ENCODE assay signal across 8 cellular contexts in the genomic region with DNA sequence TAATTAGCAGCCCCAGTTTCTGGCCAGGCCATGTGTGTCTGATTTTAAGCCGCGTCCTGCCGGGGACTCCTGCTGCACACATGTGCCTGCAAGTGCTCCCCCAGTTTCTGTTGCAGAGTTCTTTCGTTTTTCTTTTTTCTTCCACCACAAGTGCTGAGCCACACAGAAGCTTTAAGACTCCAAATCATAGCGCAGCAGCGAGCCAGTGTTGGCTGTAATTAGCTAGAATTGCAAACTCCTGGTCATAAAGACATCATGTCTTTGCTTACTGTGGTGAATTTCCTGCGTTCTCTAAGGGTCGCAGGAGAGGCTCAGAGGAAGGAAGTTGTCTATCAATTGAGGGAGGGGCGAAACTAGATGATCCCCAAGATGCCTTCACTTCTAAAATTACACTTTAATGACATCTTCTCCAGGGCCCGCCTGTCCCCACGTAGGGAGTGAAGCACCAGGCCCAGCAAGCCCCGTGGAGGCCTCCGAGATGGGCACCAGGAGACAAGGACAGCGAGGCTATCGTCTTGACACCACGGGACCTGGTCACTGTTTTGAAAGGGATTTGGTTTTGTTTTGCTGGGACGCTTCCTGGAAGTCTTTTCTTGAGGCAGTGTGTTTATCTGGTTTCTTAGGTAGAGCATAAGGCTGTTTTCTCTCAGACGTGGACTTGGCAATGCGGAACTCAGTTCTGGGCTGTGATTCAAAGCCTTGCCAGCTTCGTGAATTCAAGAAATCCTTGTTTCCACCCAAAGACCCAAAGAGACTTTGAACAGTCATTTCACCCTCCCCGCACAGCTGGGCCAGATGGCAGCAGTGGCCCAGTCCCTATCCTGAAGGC.
DNase-seq lines count a peak whose midpoint lies in the region; ATAC-seq, FAIRE-seq and TF ChIP-seq lines count a peak whose summit lies in the region.

No MANE protein-coding gene starts in this region.

- no peak overlapping the region for H3K4ac ChIP-seq in H1 (replicated peaks; ENCODE audit: insufficient read length, low read depth, low read length)

- H3K4me2 ChIP-seq in OCI-LY7 (ENCODE audit: low read length) (peak overlapping the region; percentile 70), H1 (ENCODE audit: insufficient read depth in 1 of 2, low read depth in 2 of 2, low read length in 2 of 2) (no peak overlapping the region)

- peak overlapping the region; percentile 63; the same call in 1 of the 2 replicates for H4K8ac ChIP-seq in H1 (ENCODE audit: extremely low read depth, insufficient read depth, low read length)

- 87% methylated on average over 21 of the region's 21 CpGs; no CpG with 5 or more reads in 1 of the 2 experiments for WGBS in H1 (ENCODE audit: extremely low coverage in 1 of 2, insufficient coverage in 1 of 2, insufficient read length in 1 of 2, insufficient replicate concordance in 2 of 2, low coverage in 1 of 2, low lambda C conversion rate in 2 of 2, missing lambda C conversion rate in 1 of 2), 2 experiments
- WGBS in testis, 2 donors: 67 to 71% methylated on average over 21 of the region's 21 CpGs

- no peak overlapping the region for H3K14ac ChIP-seq in H1 (ENCODE audit: insufficient read length)

- POLR2A ChIA-PET in OCI-LY7 (lab: Charles Lee) (interaction anchor here (0.6 to 1.8 kb wide), 20 partner anchors 7 to 90 kb away, joined by 3 to 11 read pairs (median 4); no protein-coding TSS in a partner anchor), H1 (lab: Charles Lee; ENCODE audit: partially characterized antibody) (no interaction called here)

- no peak overlapping the region for H2BK5ac ChIP-seq in H1 (ENCODE audit: low read depth, low read length)

- peak overlapping the region; percentile 9; the same call in 1 of the 2 replicates for H3K4me3 ChIP-seq in GM08714 (ENCODE audit: low read length)
- peak overlapping the region; percentile 42 for H3K4me3 ChIP-seq in OCI-LY7 (ENCODE audit: low read depth, low read length, poor library complexity, severe bottlenecking)
- no peak overlapping the region for H3K4me3 ChIP-seq in H1 (ENCODE audit: extremely low read depth in 1 of 4, insufficient read depth in 2 of 4, low read depth in 3 of 4, low read length in 4 of 4)
- no peak overlapping the region for H3K4me3 ChIP-seq in testis

- CTCF ChIA-PET in OCI-LY7 (lab: Charles Lee; ENCODE audit: unreplicated experiment) (interaction anchor here (0.8 to 1.2 kb wide), 4 partner anchors 16 to 92 kb away, joined by 3 to 6 read pairs (median 3); no protein-coding TSS in a partner anchor), H1 (lab: Charles Lee; ENCODE audit: partially characterized antibody) (interaction anchor here (0.6 to 1.7 kb wide), 5 partner anchors 7 to 72 kb away, joined by 3 to 6 read pairs (median 3); a partner anchor contains a TSS)

- H3K36me3 ChIP-seq in OCI-LY7 (ENCODE audit: insufficient read depth, low read length) (peaks cover 6% of the 10 kb centered on the region; the same call in 1 of the 2 replicates), H1 (ENCODE audit: control insufficient read depth in 2 of 4, insufficient read depth in 4 of 4, low read length in 3 of 4) (peaks cover 0 to 3% (median 0%) of the 10 kb centered on the region in 4 experiments; a peak in 1 of 8 replicates), testis (ENCODE audit: low read depth, missing control alignments) (no peaks in the 10 kb centered on the region)

- H3K27me3 ChIP-seq in H1 (replicated peaks in 1 of 4; ENCODE audit: control insufficient read depth in 3 of 4, extremely low read depth in 1 of 4, insufficient read depth in 3 of 4, low read length in 3 of 4) (no peaks in the 10 kb centered on the region), testis (no peaks in the 10 kb centered on the region)

- no peak overlapping the region for H2BK20ac ChIP-seq in H1 (ENCODE audit: low read length)

- no peaks in the 10 kb centered on the region for H3K9me2 ChIP-seq in OCI-LY7 (ENCODE audit: insufficient read depth, low read length)

- peak overlapping the region; percentile 34; the same call in 1 of the 2 replicates for H2AFZ ChIP-seq in OCI-LY7 (ENCODE audit: low read length)
- H2AFZ ChIP-seq in H1 (ENCODE audit: low read length): no peak overlapping the region

- H3K79me2 ChIP-seq in OCI-LY7 (ENCODE audit: insufficient read depth, low read depth, low read length): peaks cover 13% of the 10 kb centered on the region; the same call in 1 of the 2 replicates
- no peaks in the 10 kb centered on the region for H3K79me2 ChIP-seq in H1 (ENCODE audit: control insufficient read depth in 1 of 2, insufficient read depth in 2 of 2, low read length in 2 of 2)

- peak overlapping the region; percentile 74 for H3K27ac ChIP-seq in OCI-LY7 (ENCODE audit: low read depth, low read length, poor library complexity, severe bottlenecking)
- no peak overlapping the region for H3K27ac ChIP-seq in H1 (ENCODE audit: low read depth, low read length)
- H3K27ac ChIP-seq in testis: no peak overlapping the region

- H3K23ac ChIP-seq in H1 (ENCODE audit: insufficient read length): no peak overlapping the region

- H2BK15ac ChIP-seq in H1 (ENCODE audit: low read length): no peak overlapping the region

- intact Hi-C loops in OCI-LY7 (cut with micrococcal nuclease; ENCODE audit: unreplicated experiment) (no loop called here), testis (cut with DNase I; ENCODE audit: low total_unique reads) (no loop called here)

- no peak for TF ChIP-seq RAD21 in H1 (IDR thresholded peaks at IDR 0.05 in 1 of 2, conservative IDR thresholded peaks at IDR 0.05 in 1 of 2; ENCODE audit: low read depth in 2 of 2, low read length in 2 of 2)

- peak; percentile 63 for DNase-seq in OCI-LY7 (ENCODE audit: low spot score)
- DNase-seq in H1 (ENCODE audit: low read depth in 1 of 2, low spot score in 2 of 2): no peak
- peak; percentile 55 for DNase-seq in stimulated activated naive CD8-positive, alpha-beta T cell treated with anti-CD3 and anti-CD28 coated beads, Interleukin-15, Interleukin-2, amounts not matched to agents 100 U/mL and 50 U/mL, for 24 hours
- DNase-seq in testis: no peak
- no peak for DNase-seq in EL
- no peak for DNase-seq in NCI-H146 (lab: John Stamatoyannopoulos, UW)

- H3K56ac ChIP-seq in H1 (replicated peaks; ENCODE audit: insufficient read length, low read depth, low read length): no peak overlapping the region

- no peak for TF ChIP-seq POLR2A in H1 (IDR thresholded peaks at IDR 0.05; ENCODE audit: control extremely low read depth in 1 of 2, low read depth in 2 of 2, low read length in 2 of 2)
- TF ChIP-seq POLR2A in testis (IDR thresholded peaks at IDR 0.05): no peak

- no peak overlapping the region for H2BK12ac ChIP-seq in H1 (ENCODE audit: low read depth, low read length)

- H3K9me3 ChIP-seq in OCI-LY7 (ENCODE audit: low read length) (no peaks in the 10 kb centered on the region), H1 (ENCODE audit: insufficient read depth in 2 of 2, low read depth in 1 of 2, low read length in 1 of 2) (no peaks in the 10 kb centered on the region), testis (no peaks in the 10 kb centered on the region)

- no peak for TF ChIP-seq EP300 in H1 (IDR thresholded peaks at IDR 0.05; ENCODE audit: borderline replicate concordance in 1 of 2, low read depth in 2 of 2, low read length in 2 of 2)

- no peak overlapping the region for H2AK5ac ChIP-seq in H1 (ENCODE audit: low read depth, low read length)

- H4K5ac ChIP-seq in H1 (ENCODE audit: insufficient read length, low read depth, low read length): no peak overlapping the region

- H4K20me1 ChIP-seq in OCI-LY7 (ENCODE audit: insufficient read depth, low read length) (no peaks in the 10 kb centered on the region), H1 (replicated peaks in 1 of 2; ENCODE audit: control insufficient read depth in 1 of 2, insufficient read depth in 2 of 2, low read length in 2 of 2) (no peaks in the 10 kb centered on the region)

- no peaks in the 10 kb centered on the region for H3K23me2 ChIP-seq in H1 (ENCODE audit: low read depth, low read length)

- H3K4me1 ChIP-seq in OCI-LY7 (ENCODE audit: insufficient read depth, low read length, poor library complexity, severe bottlenecking) (peaks cover 70% of the 10 kb centered on the region), H1 (replicated peaks in 1 of 4; ENCODE audit: control insufficient read depth in 3 of 4, insufficient read depth in 4 of 4, low read length in 3 of 4) (peaks cover 0 to 7% (median 3%) of the 10 kb centered on the region in 4 experiments; a peak in 4 of 7 replicates), testis (no peaks in the 10 kb centered on the region)

- no peak overlapping the region for H3K9ac ChIP-seq in H1 (replicated peaks in 1 of 4; ENCODE audit: extremely low read depth in 1 of 4, low read depth in 3 of 4, low read length in 3 of 4)

- BruUV-seq in OCI-LY7 (replicated peaks; lab: Mats Ljungman, UMichigan): no TSS peak

- peak overlapping the region; percentile 51 for H4K91ac ChIP-seq in H1 (replicated peaks; ENCODE audit: insufficient read length, low read length)

- no peaks in the 10 kb centered on the region for H3K79me1 ChIP-seq in H1 (ENCODE audit: low read depth, low read length)

- no peak overlapping the region for H3K18ac ChIP-seq in H1 (ENCODE audit: extremely low read depth, low read length)

- no peak for TF ChIP-seq CTCF in OCI-LY7 (conservative IDR thresholded peaks at IDR 0.05; ENCODE audit: low read length)
- no peak for TF ChIP-seq CTCF in H1 (IDR thresholded peaks at IDR 0.05; ENCODE audit: control extremely low read depth in 1 of 3, insufficient read depth in 1 of 3, low read depth in 1 of 3, low read length in 3 of 3)
- TF ChIP-seq CTCF in testis (IDR thresholded peaks at IDR 0.05): no peak

- peak; percentile 82 for ATAC-seq in GM21529 (IDR thresholded peaks at IDR 0.05; ENCODE audit: unreplicated experiment)
- peak; percentile 32 for ATAC-seq in stimulated activated naive CD8-positive, alpha-beta T cell treated with anti-CD3 and anti-CD28 coated beads, Interleukin-15, Interleukin-2, amounts not matched to agents 100 U/mL and 50 U/mL, for 24 hours

- FAIRE-seq in H1 (lab: Jason Lieb, UNC): no peak

- no peak overlapping the region for H2BK120ac ChIP-seq in H1 (replicated peaks; ENCODE audit: low read depth, low read length)

TF ChIP-seq in H1, 55 proteins besides CTCF, POLR2A, EP300 and RAD21 (continues in another document):
- no peak for TF ChIP-seq ZNF274 (IDR thresholded peaks at IDR 0.05; ENCODE audit: borderline replicate concordance, extremely low read depth, low read length)
- no peak for TF ChIP-seq POU5F1 (IDR thresholded peaks at IDR 0.05; ENCODE audit: low read depth, low read length)
- no peak for TF ChIP-seq CBX8 (IDR thresholded peaks at IDR 0.05; ENCODE audit: borderline replicate concordance, low read depth, low read length)
- TF ChIP-seq BRCA1 (IDR thresholded peaks at IDR 0.05; ENCODE audit: low read depth, low read length): no peak
- no peak for TF ChIP-seq SAP30 (IDR thresholded peaks at IDR 0.05; ENCODE audit: insufficient read depth, insufficient replicate concordance, low read length)
- no peak for TF ChIP-seq CBX5 (IDR thresholded peaks at IDR 0.05; ENCODE audit: low read depth, low read length)
- no peak for TF ChIP-seq TAF7 (optimal IDR thresholded peaks at IDR 0.05; ENCODE audit: borderline replicate concordance, low read depth, low read length)
- no peak for TF ChIP-seq PHF8 (conservative IDR thresholded peaks at IDR 0.05; ENCODE audit: low read depth, low read length)
- no peak for TF ChIP-seq YY1 (IDR thresholded peaks at IDR 0.05; ENCODE audit: low read depth, low read length)
- TF ChIP-seq TCF12 (IDR thresholded peaks at IDR 0.05; ENCODE audit: low read depth, low read length): no peak

Comparison
In these comparisons a context has a peak if more than half of its experiments do, and no peak if none do; other contexts are left out.
1. H3K4me3 ChIP-seq: peak in GM08714 (single experiment) and OCI-LY7 (single experiment); none in H1 (0 of 4) and testis (0 of 2).
2. DNase-seq: peak in OCI-LY7 (single experiment) and stimulated activated naive CD8-positive, alpha-beta T cell treated with anti-CD3 and anti-CD28 coated beads, Interleukin-15, Interleukin-2, amounts not matched to agents 100 U/mL and 50 U/mL, for 24 hours (single experiment); none in H1 (0 of 2), testis (single experiment), EL (single experiment) and NCI-H146 (single experiment).